8 cellular contexts compared by ENCODE assay signal in genomic region chr19:17079710-17080440, GRCh38. TPM values are rescaled to one million over a fixed set of nuclear protein-coding genes. Genes with fewer than 3 reads are reported as not detected.
A peak's percentile ranks its signal among the peaks of the same experiment; 100 is the strongest.
DNase-seq lines count a peak whose midpoint lies in the region; ATAC-seq and TF ChIP-seq lines count a peak whose summit lies in the region.

No MANE protein-coding gene starts in this region.

- H3K4me1 Mint-ChIP-seq in activated naive CD8-positive, alpha-beta T cell treated with anti-CD3 and anti-CD28 coated beads, Interleukin-2, amount 10 ng/mL, durations not matched to agents 7 days and 5 days = peaks cover 40% of the 10 kb centered on the region

- no peak for ATAC-seq in activated naive CD8-positive, alpha-beta T cell treated with anti-CD3 and anti-CD28 coated beads, Interleukin-2, amount 10 ng/mL, durations not matched to agents 7 days and 5 days (ENCODE audit: low read depth)
- peak; percentile 56 for ATAC-seq in Right ventricle myocardium superior (ENCODE audit: poor library complexity)
- ATAC-seq in upper lobe of left lung (ENCODE audit: low FRiP score in 2 of 2) = peak; percentile 31 to 71

- no peak for TF ChIP-seq POLR2A in upper lobe of left lung (IDR thresholded peaks at IDR 0.05)

- TF ChIP-seq RAD21 in SK-N-SH (IDR thresholded peaks at IDR 0.05; ENCODE audit: low read length) = peak; percentile 55

- peak; percentile 72 for TF ChIP-seq CTCF in SK-N-SH (IDR thresholded peaks at IDR 0.05)
- peak in 5 of 6 experiments; percentile 36 to 73 (median 53) for TF ChIP-seq CTCF in upper lobe of left lung (IDR thresholded peaks at IDR 0.05)

- WGBS in SK-N-SH (ENCODE audit: low lambda C conversion rate) = 13% methylated on average over 19 of the region's 28 CpGs
- WGBS in upper lobe of left lung, 2 donors = 45 to 57% methylated on average over 21 to 28 of the region's 28 CpGs

- H3K4me3 ChIP-seq in SK-N-SH (ENCODE audit: low read depth in 2 of 2, low read length in 1 of 2) (peak overlapping the region; percentile 45 to 74), upper lobe of left lung (peak overlapping the region in 3 of 4 donors; percentile 4 to 29 (median 25))

- DNase-seq in COLO829 (ENCODE audit: low spot score) (peak; percentile 77), HEK293T (ENCODE audit: extremely low spot score) (peak; percentile 19), SK-N-SH (peak; percentile 83), Right ventricle myocardium superior (peak; percentile 75), pulmonary artery endothelial cell (ENCODE audit: low read depth, low spot score) (peak; percentile 84), upper lobe of left lung (peak; percentile 53 to 73), DMS53 treated with DMSO at 0.1 percent for 48 hours (lab: John Stamatoyannopoulos, UW; ENCODE audit: unreplicated experiment) (no peak)
- DNase-seq in activated naive CD8-positive, alpha-beta T cell treated with anti-CD3 and anti-CD28 coated beads, Interleukin-2, amount 10 ng/mL, durations not matched to agents 7 days and 5 days = peak; percentile 51

- H3F3A ChIP-seq in SK-N-SH (replicated peaks; ENCODE audit: insufficient read depth) = peaks cover 32% of the 10 kb centered on the region

- H2AFZ ChIP-seq in SK-N-SH (ENCODE audit: low read depth) = no peak overlapping the region

- peak overlapping the region; percentile 98 for H3K4me2 ChIP-seq in SK-N-SH

- H3K27ac ChIP-seq in SK-N-SH (ENCODE audit: low read depth in 2 of 2, low read length in 1 of 2) (peak overlapping the region; percentile 89 to 100), upper lobe of left lung (peak overlapping the region; percentile 80 to 88 (median 82))

- peak overlapping the region; percentile 72 for H3K27ac Mint-ChIP-seq in activated naive CD8-positive, alpha-beta T cell treated with anti-CD3 and anti-CD28 coated beads, Interleukin-2, amount 10 ng/mL, durations not matched to agents 7 days and 5 days

- H3K9ac ChIP-seq in SK-N-SH = peak overlapping the region; percentile 97

- H3K36me3 Mint-ChIP-seq in activated naive CD8-positive, alpha-beta T cell treated with anti-CD3 and anti-CD28 coated beads, Interleukin-2, amount 10 ng/mL, durations not matched to agents 7 days and 5 days = peaks cover 15% of the 10 kb centered on the region

- H3K27me3 ChIP-seq in SK-N-SH (ENCODE audit: insufficient read depth) (no peaks in the 10 kb centered on the region), upper lobe of left lung (no peaks in the 10 kb centered on the region)

- peaks cover 21 to 30% of the 10 kb centered on the region in 2 experiments; a peak in 2 of 4 replicates for H3K4me1 ChIP-seq in SK-N-SH (ENCODE audit: control insufficient read depth in 1 of 2, insufficient read depth in 2 of 2, low read depth in 1 of 2, low read length in 1 of 2)
- peaks cover 38 to 50% (median 41%) of the 10 kb centered on the region in 4 donors for H3K4me1 ChIP-seq in upper lobe of left lung

- peak overlapping the region; percentile 70 for H3K4me3 Mint-ChIP-seq in activated naive CD8-positive, alpha-beta T cell treated with anti-CD3 and anti-CD28 coated beads, Interleukin-2, amount 10 ng/mL, durations not matched to agents 7 days and 5 days

- H3K79me2 ChIP-seq in SK-N-SH (ENCODE audit: insufficient read depth) = peaks cover 88% of the 10 kb centered on the region

- POLR2A ChIA-PET in HEK293T (lab: Yijun Ruan, JAX) (no interaction called here), SK-N-SH (lab: Yijun Ruan, JAX) (no interaction called here)
- POLR2A ChIA-PET in activated naive CD8-positive, alpha-beta T cell treated with anti-CD3 and anti-CD28 coated beads, Interleukin-2, amount 10 ng/mL, durations not matched to agents 7 days and 5 days (lab: Charles Lee) = interaction anchor here (0.6 to 2.4 kb wide), 4 partner anchors 10 to 104 kb away, joined by 3 to 8 read pairs (median 4); no protein-coding TSS in a partner anchor

- H3K9me3 Mint-ChIP-seq in activated naive CD8-positive, alpha-beta T cell treated with anti-CD3 and anti-CD28 coated beads, Interleukin-2, amount 10 ng/mL, durations not matched to agents 7 days and 5 days = no peaks in the 10 kb centered on the region

- H3K36me3 ChIP-seq in SK-N-SH (replicated peaks in 1 of 2; ENCODE audit: control insufficient read depth in 1 of 2, insufficient read depth in 2 of 2, low read length in 1 of 2) (no peaks in the 10 kb centered on the region), upper lobe of left lung (no peaks in the 10 kb centered on the region)

- intact Hi-C loops in Right ventricle myocardium superior (cut with DNase I) = loop anchor here (5.0 kb wide), 1 partner anchor 57 kb away; no protein-coding TSS in a partner anchor

- CTCF ChIA-PET in HEK293T (lab: Yijun Ruan, JAX) (interaction anchor here (0.6 kb wide), 1 partner anchor 48 kb away, joined by 4 read pairs; no protein-coding TSS in a partner anchor), SK-N-SH (lab: Yijun Ruan, JAX) (interaction anchor here (1.2 kb wide), 1 partner anchor 8 kb away, joined by 3 read pairs; no protein-coding TSS in a partner anchor)

- peaks cover 54% of the 10 kb centered on the region for H4K20me1 ChIP-seq in SK-N-SH (ENCODE audit: insufficient read depth)

- H3K9me3 ChIP-seq in SK-N-SH (no peaks in the 10 kb centered on the region), upper lobe of left lung (no peaks in the 10 kb centered on the region)

- H3K27me3 Mint-ChIP-seq in activated naive CD8-positive, alpha-beta T cell treated with anti-CD3 and anti-CD28 coated beads, Interleukin-2, amount 10 ng/mL, durations not matched to agents 7 days and 5 days = no peaks in the 10 kb centered on the region

- no peaks in the 10 kb centered on the region for H3K9me2 ChIP-seq in SK-N-SH

- TF ChIP-seq EP300 in SK-N-SH (IDR thresholded peaks at IDR 0.05; ENCODE audit: borderline replicate concordance in 1 of 2, low read depth in 1 of 2, low read length in 1 of 2) (no peak), upper lobe of left lung (IDR thresholded peaks at IDR 0.05) (no peak)

TF ChIP-seq in HEK293T, 16 proteins besides CTCF, POLR2A, EP300 and RAD21:
- no peak for TF ChIP-seq SUZ12 (IDR thresholded peaks at IDR 0.05)
- TF ChIP-seq FOXM1 (IDR thresholded peaks at IDR 0.05; ENCODE audit: borderline replicate concordance) = no peak
- TF ChIP-seq BHLHE40 (IDR thresholded peaks at IDR 0.05; ENCODE audit: borderline replicate concordance) = no peak
- no peak for TF ChIP-seq L3MBTL2 (conservative IDR thresholded peaks at IDR 0.05)
- TF ChIP-seq TARDBP (IDR thresholded peaks at IDR 0.05) = no peak

TF ChIP-seq in SK-N-SH, 30 proteins besides CTCF, POLR2A, EP300 and RAD21 (continues in another document):
- peak; percentile 49; the same call in 1 of the 2 replicates for TF ChIP-seq SMC3 (IDR thresholded peaks at IDR 0.05; ENCODE audit: low read depth, low read length)
- 0 out of 2 replicates have a peak, but pooled peaks have one; percentile 10 for TF ChIP-seq MEF2A (IDR thresholded peaks at IDR 0.05; ENCODE audit: borderline replicate concordance, low read depth)
- TF ChIP-seq SIN3A (IDR thresholded peaks at IDR 0.05; ENCODE audit: borderline replicate concordance, low read depth, low read length) = peak; percentile 90; the same call in 1 of the 2 replicates
- peak; percentile 60 for TF ChIP-seq TCF12 (IDR thresholded peaks at IDR 0.05)
- TF ChIP-seq MXI1 (IDR thresholded peaks at IDR 0.05; ENCODE audit: low read depth, low read length) = no peak
- peak; percentile 88 for TF ChIP-seq JUND (IDR thresholded peaks at IDR 0.05)
- TF ChIP-seq NRF1 (IDR thresholded peaks at IDR 0.05; ENCODE audit: low read depth, low read length) = 0 out of 2 replicates have a peak, but pooled peaks have one; percentile 7
- peak; percentile 92 for TF ChIP-seq FOSL2 (IDR thresholded peaks at IDR 0.05; ENCODE audit: borderline replicate concordance, low read depth)
- no peak for TF ChIP-seq FOXJ3 (CRISPR knock-in tag; IDR thresholded peaks at IDR 0.05)
- no peak for TF ChIP-seq EZH2phosphoT487 (IDR thresholded peaks at IDR 0.05; ENCODE audit: borderline replicate concordance, low read depth)
- peak; percentile 66; the same call in 1 of the 2 replicates for TF ChIP-seq RXRA (IDR thresholded peaks at IDR 0.05; ENCODE audit: borderline replicate concordance, low read depth)
- TF ChIP-seq MAX (IDR thresholded peaks at IDR 0.05; ENCODE audit: low read depth) = peak; percentile 55

RNA-seq across cellular contexts. Expression of gene MYO9B, which starts 4.3 kb away (rescaled TPM):
- polyA plus RNA-seq in SK-N-SH (2012; rRNA removed) = 28.4 and 37.6 TPM in 2 replicates
- polyA plus RNA-seq in SK-N-SH (2012; cell fraction: cytosol; rRNA removed) = 15.1 and 22.1 TPM in 2 replicates
- polyA plus RNA-seq in SK-N-SH (2012; cell fraction: nucleus; rRNA removed) = 120 and 128 TPM in 2 replicates
- total RNA-seq in activated naive CD8-positive, alpha-beta T cell treated with anti-CD3 and anti-CD28 coated beads, Interleukin-2, amount 10 ng/mL, durations not matched to agents 7 days and 5 days = 100 to 1,000 TPM; 275 to 285 TPM
- total RNA-seq in Right ventricle myocardium superior (32.4 TPM), pulmonary artery endothelial cell (48.1 and 55.4 TPM in 2 replicates), upper lobe of left lung (100 to 1,000 TPM in 4 of 6 donors, 10 to 100 TPM in 2; 72.3 to 408 (median 146) TPM)

RNA-seq across cellular contexts. Expression of gene HAUS8, which starts 4.6 kb away (rescaled TPM):
- polyA plus RNA-seq in SK-N-SH (2012; rRNA removed) = 7.4 and 9.6 TPM in 2 replicates
- 7.0 and 8.5 TPM in 2 replicates for polyA plus RNA-seq in SK-N-SH (2012; cell fraction: cytosol; rRNA removed)
- polyA plus RNA-seq in SK-N-SH (2012; cell fraction: nucleus; rRNA removed) = 12.9 and 16.9 TPM in 2 replicates
- total RNA-seq in activated naive CD8-positive, alpha-beta T cell treated with anti-CD3 and anti-CD28 coated beads, Interleukin-2, amount 10 ng/mL, durations not matched to agents 7 days and 5 days = 10 to 100 TPM; 50.7 to 51.7 TPM
- 4.5 TPM for total RNA-seq in Right ventricle myocardium superior
- 5.0 and 7.8 TPM in 2 replicates for total RNA-seq in pulmonary artery endothelial cell
- 10 to 100 TPM in 2 of 6 donors, 1 to 10 TPM in 4; 4.9 to 21.0 (median 8.7) TPM for total RNA-seq in upper lobe of left lung

RNA-seq across cellular contexts. Expression of gene CPAMD8, which starts 53.3 kb away (rescaled TPM):
- 1.0 and 1.2 TPM in 2 replicates for polyA plus RNA-seq in SK-N-SH (2012; rRNA removed)
- 0.45 and 0.62 TPM in 2 replicates for polyA plus RNA-seq in SK-N-SH (2012; cell fraction: cytosol; rRNA removed)
- polyA plus RNA-seq in SK-N-SH (2012; cell fraction: nucleus; rRNA removed) = 2.9 and 3.4 TPM in 2 replicates
- under 1 TPM; 0.42 to 0.68 TPM for total RNA-seq in activated naive CD8-positive, alpha-beta T cell treated with anti-CD3 and anti-CD28 coated beads, Interleukin-2, amount 10 ng/mL, durations not matched to agents 7 days and 5 days
- 14.1 TPM for total RNA-seq in Right ventricle myocardium superior
- 0.26 and 0.28 TPM in 2 replicates for total RNA-seq in pulmonary artery endothelial cell
- total RNA-seq in upper lobe of left lung = 100 to 1,000 TPM in 1 of 6 donors, 10 to 100 TPM in 5; 35.8 to 262 (median 61.1) TPM
